Comparison of ENCODE assay signal across 8 cellular contexts in genomic region chr18:35290070-35290735, GRCh38. TPM values are rescaled to one million over a fixed set of nuclear protein-coding genes. Genes with fewer than 3 reads are reported as not detected.
A peak's percentile ranks its signal among the peaks of the same experiment; 100 is the strongest.
DNase-seq lines count a peak whose midpoint lies in the region; ATAC-seq and TF ChIP-seq lines count a peak whose summit lies in the region.

TSS of gene ZSCAN30 (minus strand) at chr18:35290229. CDS start at chr18:35264352, 25,877 bp downstream.

- peak within 1 kb of the TSS; percentile 95 for H3K27ac Mint-ChIP-seq in activated CD4-positive, alpha-beta T cell treated with anti-CD3 and anti-CD28 coated beads, Interleukin-2, amount 10 ng/mL, durations not matched to agents 24 days and 14 days

- no peaks in the 10 kb centered on the region for H3K4me1 ChIP-seq in BE2C

- H3K4me3 Mint-ChIP-seq in activated CD4-positive, alpha-beta T cell treated with anti-CD3 and anti-CD28 coated beads, Interleukin-2, amount 10 ng/mL, durations not matched to agents 24 days and 14 days: peak within 1 kb of the TSS; percentile 100

- peaks cover 24% of the 10 kb centered on the region for H3K9me3 Mint-ChIP-seq in activated CD4-positive, alpha-beta T cell treated with anti-CD3 and anti-CD28 coated beads, Interleukin-2, amount 10 ng/mL, durations not matched to agents 24 days and 14 days

- no peaks in the 10 kb centered on the region for H3K9me3 ChIP-seq in BE2C

- peaks cover 63% of the 10 kb centered on the region for H3K36me3 Mint-ChIP-seq in activated CD4-positive, alpha-beta T cell treated with anti-CD3 and anti-CD28 coated beads, Interleukin-2, amount 10 ng/mL, durations not matched to agents 24 days and 14 days (ENCODE audit: low read depth)

- peak within 1 kb of the TSS; percentile 76 for H3K4me3 ChIP-seq in BE2C (ENCODE audit: low read depth, low read length)
- peak within 1 kb of the TSS; percentile 82 for H3K4me3 ChIP-seq in coronary artery

- peak; percentile 88 for DNase-seq in BE2C
- peak; percentile 78 for DNase-seq in GM19240 (ENCODE audit: insufficient read length, low spot score)
- peak; percentile 79 to 91 for DNase-seq in NCI-H526 (lab: John Stamatoyannopoulos, UW)
- peak; percentile 99 for DNase-seq in activated CD4-positive, alpha-beta T cell treated with anti-CD3 and anti-CD28 coated beads, Interleukin-2, amount 10 ng/mL, durations not matched to agents 24 days and 14 days
- DNase-seq in coronary artery (ENCODE audit: low spot score): peak; percentile 96
- DNase-seq in left kidney (ENCODE audit: low read depth, low spot score): peak; percentile 98
- peak; percentile 95 to 97 for DNase-seq in stimulated activated CD4-positive, alpha-beta T cell treated with anti-CD3 and anti-CD28 coated beads, Interleukin-2, amount 100 ng/mL, for 24 hours

- peak; percentile 94 for ATAC-seq in HG03460 (IDR thresholded peaks at IDR 0.05; ENCODE audit: unreplicated experiment)

- no peak for TF ChIP-seq CTCF in BE2C (IDR thresholded peaks at IDR 0.05; ENCODE audit: low read depth, low read length)
- TF ChIP-seq CTCF in coronary artery (IDR thresholded peaks at IDR 0.05): no peak

- no peaks in the 10 kb centered on the region for H3K36me3 ChIP-seq in BE2C

- H3K27me3 ChIP-seq in BE2C: no peaks in the 10 kb centered on the region

- H3K27me3 Mint-ChIP-seq in activated CD4-positive, alpha-beta T cell treated with anti-CD3 and anti-CD28 coated beads, Interleukin-2, amount 10 ng/mL, durations not matched to agents 24 days and 14 days: no peaks in the 10 kb centered on the region

- intact Hi-C loops in activated CD4-positive, alpha-beta T cell treated with anti-CD3 and anti-CD28 coated beads, Interleukin-2, amount 10 ng/mL, durations not matched to agents 24 days and 14 days (cut with micrococcal nuclease): loop anchor here (1.0 to 10.0 kb wide), 9 partner anchors 23 to 775 kb away; partner anchors contain the start of genes INO80C, MAPRE2, RMP24 and RPRD1A

- peaks cover 37% of the 10 kb centered on the region for H3K4me1 Mint-ChIP-seq in activated CD4-positive, alpha-beta T cell treated with anti-CD3 and anti-CD28 coated beads, Interleukin-2, amount 10 ng/mL, durations not matched to agents 24 days and 14 days

- H3K27ac ChIP-seq in coronary artery: peak within 1 kb of the TSS; percentile 86 to 92

RNA-seq across cellular contexts. Expression of gene ZSCAN30, which starts in this region (rescaled TPM):
- 6.8 TPM for polyA plus RNA-seq in BE2C (2012; ENCODE audit: insufficient read depth, insufficient read length, low read depth)
- 11.6 and 12.2 TPM in 2 replicates for total RNA-seq in activated CD4-positive, alpha-beta T cell treated with anti-CD3 and anti-CD28 coated beads, Interleukin-2, amount 10 ng/mL, durations not matched to agents 24 days and 14 days

Comparison
In these comparisons a context has a peak if more than half of its experiments do, and no peak if none do; other contexts are left out.
1. Peak in every context shown above with its lines: DNase-seq, ATAC-seq, H3K4me3 ChIP-seq and H3K27ac ChIP-seq.